In genomic region chr22:46439576-46440465, GRCh38 we compare ENCODE assay signal across 15 cellular contexts.
DNase-seq lines count a peak whose midpoint lies in the region; ATAC-seq and TF ChIP-seq lines count a peak whose summit lies in the region.
"Had no signal": no experiment of that assay in that cellular context is flagged by ENCODE, and none has a peak within 500 bp of the region (broad histone marks: within the 10 kb centered on the region; RNA-seq: fewer than 3 reads in every experiment).

No MANE protein-coding gene starts in this region.

- peaks cover 13% of the 10 kb centered on the region for H3K79me1 ChIP-seq in mesenchymal stem cell (replicated peaks; ENCODE audit: low read length, poor library complexity, severe bottlenecking)

- H3K4me1 ChIP-seq in mesenchymal stem cell (ENCODE audit: control insufficient read depth, insufficient read depth, low read depth, low read length) (peaks cover 21% of the 10 kb centered on the region), A673 (ENCODE audit: insufficient read depth, low read length, poor library complexity, severe bottlenecking) (no peaks in the 10 kb centered on the region), gastroesophageal sphincter (no peaks in the 10 kb centered on the region)

- H3K27me3 Mint-ChIP-seq in WTC11 (ENCODE audit: low read depth), result no peaks in the 10 kb centered on the region
- no peaks in the 10 kb centered on the region for H3K27me3 Mint-ChIP-seq in stimulated activated memory B cell treated with anti-CD40 and anti-IgM and Interleukin-4, amounts not matched to agents 10 μg/mL and 1 μg/mL and 100 μg/mL, for 72 hours
- H3K27me3 Mint-ChIP-seq: CD4-positive, alpha-beta T cell had no signal

- peak overlapping the region; percentile 33 for H2BK15ac ChIP-seq in mesenchymal stem cell (ENCODE audit: low read depth, poor library complexity, severe bottlenecking)

- no peak for TF ChIP-seq EP300 in gastroesophageal sphincter (IDR thresholded peaks at IDR 0.05)

- no peak overlapping the region for H3K18ac ChIP-seq in mesenchymal stem cell (ENCODE audit: low read depth in 1 of 2, low read length in 2 of 2)

- intact Hi-C loops in A673 (cut with micrococcal nuclease; ENCODE audit: unreplicated experiment), result no loop called here

- H2AFZ ChIP-seq in mesenchymal stem cell (ENCODE audit: low read depth, low read length), result no peak overlapping the region

- 89% methylated on average over 24 of the region's 24 CpGs for WGBS in mesenchymal stem cell
- 80 to 82% methylated on average over 1 to 4 of the region's 24 CpGs for WGBS in gastroesophageal sphincter (ENCODE audit: low coverage in 1 of 2), 2 donors

- peaks cover 0 to 54% of the 10 kb centered on the region in 2 experiments for H3K27me3 ChIP-seq in mesenchymal stem cell (ENCODE audit: control insufficient read depth in 1 of 2, insufficient read depth in 1 of 2, low read length in 2 of 2)
- H3K27me3 ChIP-seq in A673 (replicated peaks; ENCODE audit: insufficient read depth, low read depth, low read length, poor library complexity), result no peaks in the 10 kb centered on the region
- no peaks in the 10 kb centered on the region for H3K27me3 ChIP-seq in gastroesophageal sphincter

- H3K27ac ChIP-seq in mesenchymal stem cell (ENCODE audit: low read length, poor library complexity, severe bottlenecking), result no peak overlapping the region
- no peak overlapping the region for H3K27ac ChIP-seq in A673 (ENCODE audit: low read depth, low read length, poor library complexity, severe bottlenecking)
- H3K27ac ChIP-seq in gastroesophageal sphincter, result no peak overlapping the region

- no peak overlapping the region for H3K14ac ChIP-seq in mesenchymal stem cell (ENCODE audit: low read length in 2 of 2)

- H3K36me3 ChIP-seq in mesenchymal stem cell (ENCODE audit: control insufficient read depth in 1 of 2, insufficient read depth in 2 of 2, low read depth in 1 of 2, low read length in 2 of 2) (peaks cover 0 to 42% of the 10 kb centered on the region in 2 experiments), A673 (ENCODE audit: insufficient read depth, low read length, poor library complexity, severe bottlenecking) (no peaks in the 10 kb centered on the region), gastroesophageal sphincter (no peaks in the 10 kb centered on the region)

- ATAC-seq in WTC11 (no peak), GM21423 (IDR thresholded peaks at IDR 0.05; ENCODE audit: unreplicated experiment) (no peak), gastroesophageal sphincter (no peak)
- ATAC-seq in stimulated activated memory B cell treated with anti-CD40 and anti-IgM and Interleukin-4, amounts not matched to agents 10 μg/mL and 1 μg/mL and 100 μg/mL, for 72 hours, result peak; percentile 22
- ATAC-seq: K562 had no signal

- no TSS peak for BruUV-seq in A673 (replicated peaks; lab: Mats Ljungman, UMichigan)

- no peak for TF ChIP-seq POLR2A in gastroesophageal sphincter (IDR thresholded peaks at IDR 0.05)

- CTCF ChIA-PET in WTC11 (lab: Charles Lee), result interaction anchor here (0.7 to 2.5 kb wide), 2 partner anchors 72 to 124 kb away, joined by 3 to 10 read pairs; no protein-coding TSS in a partner anchor
- CTCF ChIA-PET in A673 (lab: Charles Lee), result no interaction called here

- H3K9me3 ChIP-seq in mesenchymal stem cell (ENCODE audit: control insufficient read depth, low read length) (no peaks in the 10 kb centered on the region), A673 (ENCODE audit: low read depth, low read length, poor library complexity, severe bottlenecking) (no peaks in the 10 kb centered on the region), gastroesophageal sphincter (no peaks in the 10 kb centered on the region)

- no peak overlapping the region for H3K4me2 ChIP-seq in mesenchymal stem cell (ENCODE audit: low read length, poor library complexity, severe bottlenecking)

- H2BK120ac ChIP-seq in mesenchymal stem cell (ENCODE audit: low read depth, low read length), result no peak overlapping the region

- H4K8ac ChIP-seq in mesenchymal stem cell (ENCODE audit: low read length), result no peak overlapping the region

- no peak overlapping the region for H3K23ac ChIP-seq in mesenchymal stem cell (ENCODE audit: low read length in 2 of 2)

- H2BK12ac ChIP-seq in mesenchymal stem cell (ENCODE audit: low read length in 2 of 2), result no peak overlapping the region

- H3K9me3 Mint-ChIP-seq in WTC11, result no peaks in the 10 kb centered on the region
- H3K9me3 Mint-ChIP-seq in stimulated activated memory B cell treated with anti-CD40 and anti-IgM and Interleukin-4, amounts not matched to agents 10 μg/mL and 1 μg/mL and 100 μg/mL, for 72 hours, result no peaks in the 10 kb centered on the region
- H3K9me3 Mint-ChIP-seq: CD4-positive, alpha-beta T cell; H9 had no signal

- peaks cover 5% of the 10 kb centered on the region for H3K36me3 Mint-ChIP-seq in WTC11
- no peaks in the 10 kb centered on the region for H3K36me3 Mint-ChIP-seq in stimulated activated memory B cell treated with anti-CD40 and anti-IgM and Interleukin-4, amounts not matched to agents 10 μg/mL and 1 μg/mL and 100 μg/mL, for 72 hours

- TF ChIP-seq CTCF in WTC11 (IDR thresholded peaks at IDR 0.05) (no peak), A673 (conservative IDR thresholded peaks at IDR 0.05; ENCODE audit: low read depth, low read length) (no peak), gastroesophageal sphincter (IDR thresholded peaks at IDR 0.05) (no peak)

- H4K91ac ChIP-seq in mesenchymal stem cell (ENCODE audit: low read length), result no peak overlapping the region

- no peak overlapping the region for H3K9ac ChIP-seq in mesenchymal stem cell (ENCODE audit: low read length)

- H3K4me3 Mint-ChIP-seq in WTC11, result no peak overlapping the region
- H3K4me3 Mint-ChIP-seq in stimulated activated memory B cell treated with anti-CD40 and anti-IgM and Interleukin-4, amounts not matched to agents 10 μg/mL and 1 μg/mL and 100 μg/mL, for 72 hours, result no peak overlapping the region
- H3K4me3 Mint-ChIP-seq: B cell; CD4-positive, alpha-beta T cell; H9 had no signal

- DNase-seq in WTC11 (ENCODE audit: low spot score), result no peak
- no peak for DNase-seq in mesenchymal stem cell
- DNase-seq in A673 (ENCODE audit: low spot score), result no peak
- no peak for DNase-seq in HPDE6-E6E7 (ENCODE audit: extremely low spot score)
- DNase-seq: C1 segment of cervical spinal cord; Calu3; CD4-positive, alpha-beta T cell; DMS 273 treated with DMSO at 0.1 percent for 48 hours; GOT3; H9 had no signal

- no peak overlapping the region for H3K4me3 ChIP-seq in mesenchymal stem cell (ENCODE audit: insufficient read depth in 1 of 2, low read depth in 1 of 2, low read length in 2 of 2)
- H3K4me3 ChIP-seq in A673 (ENCODE audit: low read depth, low read length, poor library complexity, severe bottlenecking), result no peak overlapping the region
- no peak overlapping the region for H3K4me3 ChIP-seq in gastroesophageal sphincter
- H3K4me3 ChIP-seq: K562 had no signal

- peaks cover 21% of the 10 kb centered on the region for H3K4me1 Mint-ChIP-seq in WTC11
- H3K4me1 Mint-ChIP-seq in stimulated activated memory B cell treated with anti-CD40 and anti-IgM and Interleukin-4, amounts not matched to agents 10 μg/mL and 1 μg/mL and 100 μg/mL, for 72 hours, result peaks cover 8% of the 10 kb centered on the region
- H3K4me1 Mint-ChIP-seq: B cell had no signal

- POLR2A ChIA-PET in WTC11 (lab: Charles Lee), result no interaction called here
- POLR2A ChIA-PET in A673 (lab: Charles Lee; ENCODE audit: low non-redundant PET), result no interaction called here

- H3K27ac Mint-ChIP-seq in WTC11, result peak overlapping the region; percentile 70; the same call in 1 of the 2 replicates
- H3K27ac Mint-ChIP-seq in stimulated activated memory B cell treated with anti-CD40 and anti-IgM and Interleukin-4, amounts not matched to agents 10 μg/mL and 1 μg/mL and 100 μg/mL, for 72 hours, result peak overlapping the region; percentile 24
- H3K27ac Mint-ChIP-seq: B cell; CD4-positive, alpha-beta T cell had no signal

- H2BK5ac ChIP-seq in mesenchymal stem cell (ENCODE audit: low read depth, low read length, poor library complexity, severe bottlenecking), result no peak overlapping the region

- H2AK5ac ChIP-seq in mesenchymal stem cell (ENCODE audit: low read length, severe bottlenecking), result no peak overlapping the region

- no peak overlapping the region for H3K4ac ChIP-seq in mesenchymal stem cell (ENCODE audit: low read depth in 1 of 2, low read length in 2 of 2)

TF ChIP-seq in WTC11, 78 proteins besides CTCF, POLR2A, EP300 and RAD21 (continues in another document):
- TF ChIP-seq ARID4B (CRISPR knock-in tag; IDR thresholded peaks at IDR 0.05; ENCODE audit: borderline replicate concordance), result no peak
- no peak for TF ChIP-seq MXD4 (CRISPR knock-in tag; IDR thresholded peaks at IDR 0.05; ENCODE audit: borderline replicate concordance)
- no peak for TF ChIP-seq GTF2I (CRISPR knock-in tag; conservative IDR thresholded peaks at IDR 0.05)
